8 cellular contexts compared by ENCODE assay signal in genomic region chr3:123066599-123066895, GRCh38. TPM values are rescaled to one million over a fixed set of nuclear protein-coding genes. Genes with fewer than 3 reads are reported as not detected.
DNase-seq lines count a peak whose midpoint lies in the region; ATAC-seq and TF ChIP-seq lines count a peak whose summit lies in the region.

No MANE protein-coding gene starts in this region.

- H3K4me1 Mint-ChIP-seq in activated CD8-positive, alpha-beta memory T cell treated with anti-CD3 and anti-CD28 coated beads, Interleukin-2, amount 10 ng/mL, durations not matched to agents 7 days and 5 days: peaks cover 36% of the 10 kb centered on the region

- no peak for TF ChIP-seq POLR2A in lower leg skin (IDR thresholded peaks at IDR 0.05)

- TF ChIP-seq CTCF in astrocyte of the spinal cord (IDR thresholded peaks at IDR 0.05; ENCODE audit: low read depth, low read length): no peak
- no peak for TF ChIP-seq CTCF in lower leg skin (IDR thresholded peaks at IDR 0.05)
- no peak for TF ChIP-seq CTCF in GM10248 (IDR thresholded peaks at IDR 0.05; ENCODE audit: control extremely low read depth, extremely low read depth, low read depth, missing control alignments)

- peak overlapping the region; percentile 77 for H3K4me3 Mint-ChIP-seq in activated CD8-positive, alpha-beta memory T cell treated with anti-CD3 and anti-CD28 coated beads, Interleukin-2, amount 10 ng/mL, durations not matched to agents 7 days and 5 days

- in situ Hi-C loops in astrocyte of the spinal cord (cut with HindIII; ENCODE audit: low sequenced_read_pairs): no loop called here

- H3K9me3 Mint-ChIP-seq in activated CD8-positive, alpha-beta memory T cell treated with anti-CD3 and anti-CD28 coated beads, Interleukin-2, amount 10 ng/mL, durations not matched to agents 7 days and 5 days (ENCODE audit: low read depth): no peaks in the 10 kb centered on the region

- H3K4me3 ChIP-seq in astrocyte of the spinal cord (ENCODE audit: low read depth, low read length) (peak overlapping the region; percentile 86), lower leg skin (ENCODE audit: low read depth, poor library complexity, severe bottlenecking) (peak overlapping the region; percentile 58), thymus (ENCODE audit: low read length) (peak overlapping the region; percentile 76)

- no peak for DNase-seq in activated CD8-positive, alpha-beta memory T cell treated with anti-CD3 and anti-CD28 coated beads, Interleukin-2, amount 10 ng/mL, durations not matched to agents 7 days and 5 days
- DNase-seq in activated CD8-positive, alpha-beta memory T cell treated with anti-CD3 and anti-CD28 coated beads, Interleukin-2, amount 50 U/mL, for 4 hours: no peak
- DNase-seq in astrocyte of the spinal cord (ENCODE audit: low read depth, low spot score) (no peak), lower leg skin (ENCODE audit: low spot score in 2 of 2) (no peak), GM10248 (ENCODE audit: extremely low spot score) (no peak)

- H3K36me3 ChIP-seq in thymus (ENCODE audit: control insufficient read depth, insufficient read depth): no peaks in the 10 kb centered on the region

- peaks cover 14% of the 10 kb centered on the region for H3K27me3 Mint-ChIP-seq in activated CD8-positive, alpha-beta memory T cell treated with anti-CD3 and anti-CD28 coated beads, Interleukin-2, amount 10 ng/mL, durations not matched to agents 7 days and 5 days

- CTCF ChIA-PET in activated CD8-positive, alpha-beta memory T cell treated with anti-CD3 and anti-CD28 coated beads, Interleukin-2, amount 10 ng/mL, durations not matched to agents 7 days and 5 days (lab: Charles Lee): interaction anchor here (1.3 to 1.7 kb wide), 2 partner anchors 14 to 388 kb away, joined by 4 read pairs; no protein-coding TSS in a partner anchor
- CTCF ChIA-PET in GM10248 (lab: Yijun Ruan, JAX): interaction anchor here (1.5 to 2.8 kb wide), 5 partner anchors 9 to 311 kb away, joined by 3 to 10 read pairs (median 6); no protein-coding TSS in a partner anchor

- no peak for ATAC-seq in activated CD8-positive, alpha-beta memory T cell treated with anti-CD3 and anti-CD28 coated beads, Interleukin-2, amount 10 ng/mL, durations not matched to agents 7 days and 5 days
- ATAC-seq in GM21723 (IDR thresholded peaks at IDR 0.05; ENCODE audit: unreplicated experiment) (no peak), GM19455 (IDR thresholded peaks at IDR 0.05; ENCODE audit: unreplicated experiment) (no peak)

- H3K27me3 ChIP-seq in thymus (ENCODE audit: control insufficient read depth, insufficient read depth): no peaks in the 10 kb centered on the region

- peaks cover 5% of the 10 kb centered on the region for H3K4me1 ChIP-seq in thymus (ENCODE audit: control insufficient read depth, insufficient read depth, low read length)

- H3K27ac Mint-ChIP-seq in activated CD8-positive, alpha-beta memory T cell treated with anti-CD3 and anti-CD28 coated beads, Interleukin-2, amount 10 ng/mL, durations not matched to agents 7 days and 5 days: no peak overlapping the region

- WGBS in lower leg skin, 2 donors: 7 to 21% methylated on average over 6 of the region's 6 CpGs
- 54% methylated on average over 6 of the region's 6 CpGs for WGBS in thymus

- POLR2A ChIA-PET in GM10248 (lab: Yijun Ruan, JAX): interaction anchor here (0.7 to 1.3 kb wide), 3 partner anchors 10 to 481 kb away, joined by 3 to 4 read pairs (median 3); no protein-coding TSS in a partner anchor

- intact Hi-C loops in lower leg skin (cut with DNase I; ENCODE audit: low total_unique reads): no loop called here

- no peaks in the 10 kb centered on the region for H3K36me3 Mint-ChIP-seq in activated CD8-positive, alpha-beta memory T cell treated with anti-CD3 and anti-CD28 coated beads, Interleukin-2, amount 10 ng/mL, durations not matched to agents 7 days and 5 days

- no peaks in the 10 kb centered on the region for H3K9me3 ChIP-seq in thymus (ENCODE audit: control insufficient read depth)

- no peak overlapping the region for H3K27ac ChIP-seq in thymus (ENCODE audit: low read depth)

RNA-seq across cellular contexts. Expression of gene PDIA5, which starts 0.3 kb away (rescaled TPM):
- 10 to 100 TPM in 1 of 2 experiments, 1 to 10 TPM in 1; 9.4 to 11.1 TPM for total RNA-seq in activated CD8-positive, alpha-beta memory T cell treated with anti-CD3 and anti-CD28 coated beads, Interleukin-2, amount 10 ng/mL, durations not matched to agents 7 days and 5 days
- total RNA-seq in lower leg skin: 10 to 100 TPM in 1 of 4 donors, 1 to 10 TPM in 3; 4.6 to 17.1 (median 5.3) TPM
- 6.1 TPM for polyA plus RNA-seq in thymus

RNA-seq across cellular contexts. Expression of gene SEMA5B, which starts 39.0 kb away (rescaled TPM):
- not detected for total RNA-seq in activated CD8-positive, alpha-beta memory T cell treated with anti-CD3 and anti-CD28 coated beads, Interleukin-2, amount 10 ng/mL, durations not matched to agents 7 days and 5 days
- 1 to 10 TPM in 1 of 4 donors, under 1 TPM in 3; 0.21 to 1.8 (median 0.61) TPM for total RNA-seq in lower leg skin
- polyA plus RNA-seq in thymus: 0.46 TPM
